In the genomic region with DNA sequence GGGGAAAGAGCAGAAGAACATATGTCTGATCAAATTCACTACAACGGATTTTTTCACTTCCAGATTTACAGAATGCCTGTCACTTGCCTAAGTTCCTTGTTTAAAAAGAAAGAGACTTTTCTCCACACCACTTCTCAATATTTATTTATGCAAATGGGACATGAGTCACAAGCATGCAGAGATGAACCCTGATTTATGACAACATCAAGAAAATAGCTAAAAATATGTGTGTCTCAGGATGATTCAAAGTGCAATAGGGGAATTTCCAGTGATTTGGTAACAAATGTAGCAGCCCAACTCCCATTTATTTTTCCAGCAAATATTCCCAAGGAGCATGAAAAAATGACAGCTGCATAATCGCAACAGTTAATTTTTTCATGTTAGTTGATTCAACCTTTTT, we compare ENCODE assay signal across 14 cellular contexts.
DNase-seq lines count a peak whose midpoint lies in the region; ATAC-seq and TF ChIP-seq lines count a peak whose summit lies in the region.
"Had no signal": no experiment of that assay in that cellular context is flagged by ENCODE, and none has a peak within 500 bp of the region (broad histone marks: within the 10 kb centered on the region; RNA-seq: fewer than 3 reads in every experiment).

No MANE protein-coding gene starts in this region.

- CTCF ChIA-PET in WTC11 (lab: Charles Lee) = no interaction called here

- H3K27ac ChIP-seq in left lung = no peak overlapping the region
- H3K27ac ChIP-seq: cardiac muscle cell had no signal

- POLR2A ChIA-PET in WTC11 (lab: Charles Lee) = no interaction called here

- intact Hi-C loops in left lung (cut with DNase I) = no loop called here

- no peaks in the 10 kb centered on the region for H3K36me3 Mint-ChIP-seq in WTC11

- H3K27me3 Mint-ChIP-seq in WTC11 (ENCODE audit: low read depth) = no peaks in the 10 kb centered on the region; the same call in 1 of the 2 replicates
- H3K27me3 Mint-ChIP-seq: T-helper 17 cell had no signal

- H3K9me3 ChIP-seq in left lung = peaks cover 0 to 2% of the 10 kb centered on the region in 2 donors

- no peaks in the 10 kb centered on the region for H3K27me3 ChIP-seq in left lung
- H3K27me3 ChIP-seq: cardiac muscle cell had no signal

- TF ChIP-seq CTCF in AG10803 (conservative IDR thresholded peaks at IDR 0.05; ENCODE audit: low read length) = no peak
- no peak for TF ChIP-seq CTCF in cardiac fibroblast (IDR thresholded peaks at IDR 0.05; ENCODE audit: low read depth, low read length)
- TF ChIP-seq CTCF in left lung (IDR thresholded peaks at IDR 0.05) = no peak
- no peak for TF ChIP-seq CTCF in WTC11 (IDR thresholded peaks at IDR 0.05)

- no peaks in the 10 kb centered on the region for H3K4me1 ChIP-seq in left lung

- H3K4me3 ChIP-seq in AG10803 (ENCODE audit: low read length) (no peak overlapping the region), cardiac fibroblast (replicated peaks in 1 of 2; ENCODE audit: low read depth in 2 of 2, low read length in 2 of 2) (no peak overlapping the region), left lung (no peak overlapping the region)
- H3K4me3 ChIP-seq: cardiac muscle cell had no signal

- H3K27ac Mint-ChIP-seq in WTC11 = no peak overlapping the region
- H3K27ac Mint-ChIP-seq: nephron progenitor cell, T-helper 17 cell had no signal

- DNase-seq in AG10803 (ENCODE audit: low read depth) (peak; percentile 88), M059J (ENCODE audit: low read depth) (peak; percentile 81), cardiac fibroblast (ENCODE audit: low read depth in 2 of 2) (peak; percentile 52 to 94), left lung (no peak), GF-D8 (lab: John Stamatoyannopoulos, UW) (no peak), DMS79 (lab: John Stamatoyannopoulos, UW) (no peak), WTC11 (ENCODE audit: low spot score) (no peak)
- DNase-seq: KBM-7; NCI-H446 treated with DMSO at 0.1 percent for 48 hours; nephron progenitor cell; stimulated activated CD4-positive, alpha-beta T cell treated with anti-CD3 and anti-CD28 coated beads, Interleukin-4, amount 100 ng/mL, for 4 hours; T-helper 17 cell had no signal

- peaks cover 8% of the 10 kb centered on the region for H3K9me3 Mint-ChIP-seq in WTC11

- ATAC-seq in left lung (peak; percentile 43), HG03354 (IDR thresholded peaks at IDR 0.05; ENCODE audit: poor library complexity, severe bottlenecking, unreplicated experiment) (no peak), WTC11 (no peak)
- ATAC-seq: T-helper 17 cell had no signal

- H3K36me3 ChIP-seq in left lung = no peaks in the 10 kb centered on the region
- H3K36me3 ChIP-seq: cardiac muscle cell had no signal

- no peaks in the 10 kb centered on the region for H3K4me1 Mint-ChIP-seq in WTC11
- H3K4me1 Mint-ChIP-seq: T-helper 17 cell had no signal

- H3K4me3 Mint-ChIP-seq in WTC11 = no peak overlapping the region
- H3K4me3 Mint-ChIP-seq: nephron progenitor cell, T-helper 17 cell had no signal

TF ChIP-seq in WTC11, 78 proteins besides CTCF, POLR2A, EP300 and RAD21:
- TF ChIP-seq NFYB (CRISPR knock-in tag; conservative IDR thresholded peaks at IDR 0.05; ENCODE audit: low read depth) = no peak
- no peak for TF ChIP-seq ETV6 (CRISPR knock-in tag; IDR thresholded peaks at IDR 0.05)
- no peak for TF ChIP-seq JUN (CRISPR knock-in tag; IDR thresholded peaks at IDR 0.05)
- TF ChIP-seq NFE2L1 (CRISPR knock-in tag; IDR thresholded peaks at IDR 0.05) = no peak
- TF ChIP-seq, protein P1, sequence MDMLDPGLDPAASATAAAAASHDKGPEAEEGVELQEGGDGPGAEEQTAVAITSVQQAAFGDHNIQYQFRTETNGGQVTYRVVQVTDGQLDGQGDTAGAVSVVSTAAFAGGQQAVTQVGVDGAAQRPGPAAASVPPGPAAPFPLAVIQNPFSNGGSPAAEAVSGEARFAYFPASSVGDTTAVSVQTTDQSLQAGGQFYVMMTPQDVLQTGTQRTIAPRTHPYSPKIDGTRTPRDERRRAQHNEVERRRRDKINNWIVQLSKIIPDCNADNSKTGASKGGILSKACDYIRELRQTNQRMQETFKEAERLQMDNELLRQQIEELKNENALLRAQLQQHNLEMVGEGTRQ (CRISPR knock-in tag; IDR thresholded peaks at IDR 0.05) = no peak

Comparison
In these comparisons a context has a peak if more than half of its experiments do, and no peak if none do; other contexts are left out.
1. DNase-seq: peak in AG10803 (single experiment), M059J (single experiment) and cardiac fibroblast (2 of 2); none in left lung (0 of 2), GF-D8 (single experiment), DMS79 (single experiment) and WTC11 (single experiment).